26 cellular contexts compared by ENCODE assay signal in the genomic region with DNA sequence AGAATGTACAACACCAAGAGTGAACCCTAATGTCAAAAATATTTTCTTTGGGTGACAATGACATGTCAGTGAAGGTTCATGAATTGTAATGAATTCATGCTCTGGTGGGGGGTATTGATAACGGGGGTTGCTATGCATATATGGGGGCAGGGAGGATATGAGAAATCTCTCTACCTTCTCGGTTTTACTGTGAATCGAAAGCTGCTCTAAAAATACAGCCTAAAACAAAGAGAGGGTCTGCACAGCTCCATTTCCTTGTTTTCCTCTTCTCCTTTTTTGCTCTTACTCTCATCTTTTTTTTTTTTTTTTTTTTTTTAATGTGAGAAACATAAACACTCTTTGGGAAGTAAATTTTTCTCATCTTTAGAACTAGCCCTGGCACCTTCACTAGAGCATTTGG.
"Had no signal": no experiment of that assay in that cellular context is flagged by ENCODE, and none has a peak within 500 bp of the region (broad histone marks: within the 10 kb centered on the region; RNA-seq: fewer than 3 reads in every experiment).

No MANE protein-coding gene starts in this region.

- H3K4me3 ChIP-seq: body of pancreas, cardiac muscle cell, lower lobe of right lung, right lobe of liver, stomach, suprapubic skin, tibial nerve had no signal

- DNase-seq: activated CD4-positive, alpha-beta T cell treated with anti-CD3 and anti-CD28 coated beads, Interleukin-2, amount 10 ng/mL, durations not matched to agents 24 days and 14 days; activated CD8-positive, alpha-beta memory T cell treated with anti-CD3 and anti-CD28 coated beads, Interleukin-2, amount 10 ng/mL, durations not matched to agents 7 days and 5 days; activated CD8-positive, alpha-beta T cell treated with anti-CD3 and anti-CD28 coated beads for 36 hours; activated effector memory CD4-positive, alpha-beta T cell treated with anti-CD3 and anti-CD28 coated beads, Interleukin-2, amount 50 U/mL, for 16 hours; activated T-cell treated with anti-CD3 and anti-CD28 coated beads for 4 hours; anterior cingulate cortex; body of pancreas; cortex of kidney; erythroblast; foreskin fibroblast; kidney; lower lobe of right lung; naive B cell; occipital lobe; posterior cingulate gyrus; right lobe of liver; small intestine; stomach had no signal

- H3K36me3 Mint-ChIP-seq: activated CD8-positive, alpha-beta memory T cell treated with anti-CD3 and anti-CD28 coated beads, Interleukin-2, amount 10 ng/mL, durations not matched to agents 7 days and 5 days; activated naive CD4-positive, alpha-beta T cell treated with anti-CD3 and anti-CD28 coated beads, Interleukin-2, amount 50 U/mL, for 24 hours; stimulated activated memory B cell treated with anti-CD40 and anti-IgM and Interleukin-4, amounts not matched to agents 10 μg/mL and 1 μg/mL and 100 μg/mL, for 72 hours had no signal

- ATAC-seq: activated CD4-positive, CD25-positive, alpha-beta regulatory T cell treated with anti-CD3 and anti-CD28 coated beads, Interleukin-2, amount 50 U/mL, for 24 hours; activated CD8-positive, alpha-beta memory T cell treated with anti-CD3 and anti-CD28 coated beads, Interleukin-2, amount 10 ng/mL, durations not matched to agents 7 days and 5 days; activated CD8-positive, alpha-beta T cell treated with anti-CD3 and anti-CD28 coated beads for 36 hours; body of pancreas; lower lobe of right lung; right lobe of liver; stimulated activated memory B cell treated with anti-CD40 and anti-IgM and Interleukin-4, amounts not matched to agents 10 μg/mL and 1 μg/mL and 100 μg/mL, for 72 hours had no signal

- H3K4me3 Mint-ChIP-seq: activated CD4-positive, alpha-beta T cell treated with anti-CD3 and anti-CD28 coated beads, Interleukin-2, amount 10 ng/mL, durations not matched to agents 24 days and 14 days; activated CD8-positive, alpha-beta memory T cell treated with anti-CD3 and anti-CD28 coated beads, Interleukin-2, amount 10 ng/mL, durations not matched to agents 7 days and 5 days; activated CD8-positive, alpha-beta T cell treated with anti-CD3 and anti-CD28 coated beads for 36 hours; activated naive CD4-positive, alpha-beta T cell treated with anti-CD3 and anti-CD28 coated beads, Interleukin-2, amount 50 U/mL, for 24 hours; naive B cell; neural crest cell; stimulated activated memory B cell treated with anti-CD40 and anti-IgM and Interleukin-4, amounts not matched to agents 10 μg/mL and 1 μg/mL and 100 μg/mL, for 72 hours had no signal

- FAIRE-seq: endometrium, kidney, small intestine had no signal

- H3K9me3 Mint-ChIP-seq: activated CD4-positive, alpha-beta T cell treated with anti-CD3 and anti-CD28 coated beads, Interleukin-2, amount 10 ng/mL, durations not matched to agents 24 days and 14 days; activated CD8-positive, alpha-beta T cell treated with anti-CD3 and anti-CD28 coated beads for 36 hours; activated naive CD4-positive, alpha-beta T cell treated with anti-CD3 and anti-CD28 coated beads, Interleukin-2, amount 50 U/mL, for 24 hours; neural crest cell had no signal

- H3K4me1 Mint-ChIP-seq: activated naive CD4-positive, alpha-beta T cell treated with anti-CD3 and anti-CD28 coated beads, Interleukin-2, amount 50 U/mL, for 24 hours; stimulated activated memory B cell treated with anti-CD40 and anti-IgM and Interleukin-4, amounts not matched to agents 10 μg/mL and 1 μg/mL and 100 μg/mL, for 72 hours had no signal

- H3K27ac Mint-ChIP-seq: activated CD4-positive, alpha-beta T cell treated with anti-CD3 and anti-CD28 coated beads, Interleukin-2, amount 10 ng/mL, durations not matched to agents 24 days and 14 days; activated CD8-positive, alpha-beta memory T cell treated with anti-CD3 and anti-CD28 coated beads, Interleukin-2, amount 10 ng/mL, durations not matched to agents 7 days and 5 days; activated CD8-positive, alpha-beta T cell treated with anti-CD3 and anti-CD28 coated beads for 36 hours; activated naive CD4-positive, alpha-beta T cell treated with anti-CD3 and anti-CD28 coated beads, Interleukin-2, amount 50 U/mL, for 24 hours; naive B cell; stimulated activated memory B cell treated with anti-CD40 and anti-IgM and Interleukin-4, amounts not matched to agents 10 μg/mL and 1 μg/mL and 100 μg/mL, for 72 hours had no signal
